ENCODE assay signal across 8 cellular contexts in the genomic region with DNA sequence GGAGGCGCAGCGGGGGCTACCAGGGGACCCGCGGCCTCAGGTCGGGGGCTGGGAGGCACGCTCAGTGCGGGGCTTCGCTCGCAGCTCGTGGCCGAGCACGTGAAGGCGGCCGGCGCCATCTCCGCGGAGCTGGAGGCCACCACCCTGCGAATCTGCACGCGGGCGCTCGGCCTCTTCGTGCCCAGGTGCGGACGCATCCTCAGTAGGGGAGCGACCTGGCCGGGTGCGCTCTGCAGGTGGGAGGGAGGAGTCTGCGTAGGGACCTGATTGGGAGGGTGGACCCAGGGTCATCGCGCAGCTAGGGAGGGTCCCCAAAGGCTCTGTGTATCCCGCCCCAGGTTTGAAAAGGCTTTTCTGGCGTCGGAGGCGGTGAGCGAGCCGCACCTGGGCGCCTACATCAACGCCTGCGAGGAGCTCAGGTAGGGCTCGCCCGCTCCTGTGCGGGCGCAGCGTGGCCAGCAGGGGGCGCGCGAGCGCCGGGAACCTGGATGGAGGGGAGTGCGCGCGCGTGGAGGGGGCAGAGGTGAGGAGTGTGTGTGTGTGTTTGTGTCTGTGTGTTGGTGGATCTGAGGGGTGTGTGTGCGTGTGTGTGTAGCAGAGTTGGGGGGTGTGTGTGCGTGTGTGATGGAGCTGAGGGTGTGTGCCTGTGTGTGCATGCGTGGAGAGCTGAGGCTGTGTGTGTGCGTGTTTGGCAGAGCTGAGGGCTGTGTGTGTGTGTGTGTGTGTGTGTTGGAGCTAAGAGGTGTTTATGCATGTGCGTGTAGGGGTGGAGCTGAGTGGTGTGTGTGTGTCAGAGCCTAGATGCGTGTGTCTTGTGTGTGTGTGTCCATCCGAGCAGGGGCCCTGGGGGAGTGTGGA. TPM values are rescaled to one million over a fixed set of nuclear protein-coding genes. Genes with fewer than 3 reads are reported as not detected.
DNase-seq lines count a peak whose midpoint lies in the region; ATAC-seq and TF ChIP-seq lines count a peak whose summit lies in the region.

No MANE protein-coding gene starts in this region.

- DNase-seq in GM12864 (ENCODE audit: low read depth) (no peak), HT-29 (ENCODE audit: low spot score) (peak; percentile 74), RWPE1 (ENCODE audit: low spot score) (peak; percentile 75), Right ventricle myocardium superior (peak; percentile 81), psoas muscle (peak; percentile 68 to 86)
- DNase-seq in activated naive CD4-positive, alpha-beta T cell (lab: John Stamatoyannopoulos, UW): peak; percentile 45 to 70 (median 64)

- peaks cover 22% of the 10 kb centered on the region for H3K4me1 ChIP-seq in psoas muscle

- peak; percentile 99 for TF ChIP-seq CTCF in GM12864 (IDR thresholded peaks at IDR 0.05; ENCODE audit: low read depth, low read length, missing control alignments)
- peak; percentile 96 for TF ChIP-seq CTCF in RWPE1 (conservative IDR thresholded peaks at IDR 0.05; ENCODE audit: low read depth)
- peak; percentile 92 for TF ChIP-seq CTCF in psoas muscle (IDR thresholded peaks at IDR 0.05)

- peaks cover 0 to 49% (median 16%) of the 10 kb centered on the region in 3 donors for H3K27me3 ChIP-seq in psoas muscle (ENCODE audit: insufficient read depth in 3 of 3, low read length in 2 of 3)

- CTCF ChIA-PET in RWPE1 (lab: Yijun Ruan, JAX): interaction anchor here (0.5 to 4.3 kb wide), 46 partner anchors 8 to 548 kb away, joined by 3 to 69 read pairs (median 4); partner anchors contain the start of genes EXOC3L4, LBHD2 and TNFAIP2

- H3K4me3 ChIP-seq in GM12864 (ENCODE audit: low read depth, low read length): no peak overlapping the region
- no peak overlapping the region for H3K4me3 ChIP-seq in psoas muscle

- H3K27ac ChIP-seq in RWPE1: peak overlapping the region; percentile 26
- H3K27ac ChIP-seq in psoas muscle: no peak overlapping the region

- no peaks in the 10 kb centered on the region for H3K9me3 ChIP-seq in psoas muscle

- peak; percentile 87 for ATAC-seq in Right ventricle myocardium superior (ENCODE audit: poor library complexity)
- ATAC-seq in psoas muscle: peak; percentile 67 to 87 (median 74)
- ATAC-seq in HG03571 (IDR thresholded peaks at IDR 0.05; ENCODE audit: unreplicated experiment): no peak
- no peak for ATAC-seq in HG02870 (IDR thresholded peaks at IDR 0.05; ENCODE audit: unreplicated experiment)

- intact Hi-C loops in Right ventricle myocardium superior (cut with DNase I): loop anchor here (1.0 to 5.0 kb wide), 2 partner anchors 82 to 187 kb away; no protein-coding TSS in a partner anchor
- intact Hi-C loops in psoas muscle (cut with DNase I): loop anchor here (2.0 to 5.0 kb wide), 3 partner anchors 80 to 188 kb away; no protein-coding TSS in a partner anchor

- no peaks in the 10 kb centered on the region for H3K36me3 ChIP-seq in psoas muscle (ENCODE audit: insufficient read depth in 1 of 2, low read depth in 1 of 2)

- WGBS in psoas muscle, 3 donors: 8 to 11% (median 9%) methylated on average over 52 to 61 of the region's 61 CpGs

- POLR2A ChIA-PET in RWPE1 (lab: Yijun Ruan, JAX; ENCODE audit: low non-redundant PET): interaction anchor here (0.5 to 0.6 kb wide), 2 partner anchors 179 to 1140 kb away, joined by 3 to 5 read pairs; no protein-coding TSS in a partner anchor

RNA-seq across cellular contexts. Expression of gene EXOC3L4, which starts 10.4 kb away (rescaled TPM):
- total RNA-seq in HT-29 (2014; rRNA removed; shearing (Covaris generic)): 3.9 and 6.2 TPM in 2 replicates
- 0.38 TPM for total RNA-seq in Right ventricle myocardium superior
- under 1 TPM in 2 of 4 donors, not detected in 2; 0.23 to 0.30 TPM for total RNA-seq in psoas muscle
- under 1 TPM in 2 of 3 donors, not detected in 1; 0.12 to 0.33 TPM for polyA plus RNA-seq in psoas muscle

RNA-seq across cellular contexts. Expression of gene TNFAIP2, which starts 18.4 kb away (rescaled TPM):
- total RNA-seq in HT-29 (2014; rRNA removed; shearing (Covaris generic)): 145 and 168 TPM in 2 replicates
- total RNA-seq in Right ventricle myocardium superior (46.7 TPM), psoas muscle (100 to 1,000 TPM in 1 of 4 donors, 10 to 100 TPM in 3; 25.7 to 146 (median 39.1) TPM)
- polyA plus RNA-seq in psoas muscle: 10 to 100 TPM; 32.2 to 97.4 (median 52.3) TPM

RNA-seq across cellular contexts. Expression of gene LBHD2, which starts 20.9 kb away (rescaled TPM):
- total RNA-seq in HT-29 (2014; rRNA removed; shearing (Covaris generic)): not detected in 2 replicates
- total RNA-seq in Right ventricle myocardium superior (not detected), psoas muscle (not detected)
- polyA plus RNA-seq in psoas muscle: not detected

RNA-seq across cellular contexts. Expression of gene CDC42BPB, which starts 47.5 kb away (rescaled TPM):
- 40.0 and 51.0 TPM in 2 replicates for total RNA-seq in HT-29 (2014; rRNA removed; shearing (Covaris generic))
- total RNA-seq in Right ventricle myocardium superior (64.6 TPM), psoas muscle (10 to 100 TPM; 34.2 to 57.4 (median 40.1) TPM)
- polyA plus RNA-seq in psoas muscle: 10 to 100 TPM; 20.2 to 43.8 (median 39.6) TPM

Comparison
In these comparisons a context has a peak if more than half of its experiments do, and no peak if none do; other contexts are left out.
1. ATAC-seq: peak in Right ventricle myocardium superior (single experiment) and psoas muscle (4 of 4); none in HG03571 (single experiment) and HG02870 (single experiment).
2. Peak in every context shown above with its lines, with median percentiles within 50 percentile points of each other: CTCF ChIP-seq.